In the genomic region with DNA sequence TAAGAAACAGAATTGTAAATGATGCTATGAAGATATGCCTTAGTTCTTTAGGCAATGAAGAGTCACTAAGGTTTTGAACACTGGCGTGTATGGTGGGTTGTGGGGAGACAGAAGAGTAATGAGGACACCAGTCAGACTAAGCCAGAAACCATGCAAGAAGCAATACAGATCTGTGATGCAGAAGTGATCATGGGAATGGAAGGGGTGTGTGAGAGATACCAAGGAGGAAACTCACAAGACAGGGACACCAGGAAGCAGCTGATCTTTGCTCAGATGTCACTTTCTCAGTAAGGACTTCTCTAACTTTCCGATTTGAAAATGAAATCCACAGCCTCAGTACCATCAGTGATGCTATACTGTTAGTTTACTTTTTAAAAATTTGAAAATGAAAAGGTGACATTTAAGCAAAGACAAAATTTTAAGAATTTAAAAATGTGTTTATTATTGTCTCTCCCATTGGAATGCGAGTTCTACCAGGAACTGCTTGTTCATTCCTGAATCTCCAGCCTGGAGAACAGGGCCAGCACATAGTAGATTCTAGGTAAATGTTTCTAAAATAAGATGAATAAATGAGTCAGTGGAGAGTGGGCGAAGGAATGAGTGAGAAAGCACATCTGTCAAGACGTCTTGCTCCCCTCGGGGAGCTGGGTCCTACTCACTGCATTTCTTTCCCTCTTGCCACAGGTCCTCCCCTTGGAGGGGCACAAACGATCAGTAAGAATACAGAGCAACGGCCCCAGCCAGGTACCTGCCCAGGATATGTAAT, we compare ENCODE assay signal across 23 cellular contexts.
DNase-seq lines count a peak whose midpoint lies in the region; ATAC-seq and TF ChIP-seq lines count a peak whose summit lies in the region.
"Had no signal": no experiment of that assay in that cellular context is flagged by ENCODE, and none has a peak within 500 bp of the region (broad histone marks: within the 10 kb centered on the region; RNA-seq: fewer than 3 reads in every experiment).

No MANE protein-coding gene starts in this region.

- H3K36me3 Mint-ChIP-seq in activated naive CD4-positive, alpha-beta T cell treated with anti-CD3 and anti-CD28 coated beads, Interleukin-2, amount 10 ng/mL, durations not matched to agents 7 days and 5 days, result peaks cover 66% of the 10 kb centered on the region
- H3K36me3 Mint-ChIP-seq in T-helper 17 cell (ENCODE audit: low read depth) (peaks cover 16% of the 10 kb centered on the region), endothelial cell (ENCODE audit: low read depth, unreplicated experiment) (peaks cover 74% of the 10 kb centered on the region)
- H3K36me3 Mint-ChIP-seq in stimulated activated effector memory CD8-positive, alpha-beta T cell treated with anti-CD3 and anti-CD28 coated beads, Interleukin-12 subunit alpha, Interleukin-12 subunit beta, amount 100 ng/mL, for 72 hours, result peaks cover 94% of the 10 kb centered on the region

- no peaks in the 10 kb centered on the region for H3K9me3 ChIP-seq in T-helper 17 cell (ENCODE audit: control insufficient read depth, low read length, poor library complexity, severe bottlenecking)
- H3K9me3 ChIP-seq: BLaER1 treated with 17β-estradiol and CSF1 and Interleukin-3, amounts not matched to agents 10 nM and 100 nM; body of pancreas had no signal

- no peak for ATAC-seq in T-helper 17 cell
- peak; percentile 67 for ATAC-seq in stimulated activated effector memory CD8-positive, alpha-beta T cell treated with anti-CD3 and anti-CD28 coated beads, Interleukin-12 subunit alpha, Interleukin-12 subunit beta, amount 100 ng/mL, for 72 hours
- ATAC-seq in GM21367 (IDR thresholded peaks at IDR 0.05; ENCODE audit: unreplicated experiment), result no peak
- ATAC-seq: body of pancreas, Right ventricle myocardium inferior had no signal

- peak overlapping the region; percentile 24 for H3K27ac Mint-ChIP-seq in activated naive CD4-positive, alpha-beta T cell treated with anti-CD3 and anti-CD28 coated beads, Interleukin-2, amount 10 ng/mL, durations not matched to agents 7 days and 5 days
- H3K27ac Mint-ChIP-seq in T-helper 17 cell (peak overlapping the region; percentile 89), endothelial cell (ENCODE audit: unreplicated experiment) (no peak overlapping the region)
- H3K27ac Mint-ChIP-seq in stimulated activated effector memory CD8-positive, alpha-beta T cell treated with anti-CD3 and anti-CD28 coated beads, Interleukin-12 subunit alpha, Interleukin-12 subunit beta, amount 100 ng/mL, for 72 hours, result peak overlapping the region; percentile 78
- H3K27ac Mint-ChIP-seq: H9 had no signal

- peaks cover 23% of the 10 kb centered on the region for H3K4me1 Mint-ChIP-seq in activated naive CD4-positive, alpha-beta T cell treated with anti-CD3 and anti-CD28 coated beads, Interleukin-2, amount 10 ng/mL, durations not matched to agents 7 days and 5 days
- H3K4me1 Mint-ChIP-seq in T-helper 17 cell (peaks cover 24% of the 10 kb centered on the region), endothelial cell (ENCODE audit: unreplicated experiment) (peaks cover 28% of the 10 kb centered on the region)
- H3K4me1 Mint-ChIP-seq in stimulated activated effector memory CD8-positive, alpha-beta T cell treated with anti-CD3 and anti-CD28 coated beads, Interleukin-12 subunit alpha, Interleukin-12 subunit beta, amount 100 ng/mL, for 72 hours, result peaks cover 76% of the 10 kb centered on the region

- DNase-seq in activated naive CD4-positive, alpha-beta T cell treated with anti-CD3 and anti-CD28 coated beads, Interleukin-2, amount 10 ng/mL, durations not matched to agents 7 days and 5 days, result no peak
- DNase-seq in activated naive CD4-positive, alpha-beta T cell (lab: John Stamatoyannopoulos, UW), result no peak
- no peak for DNase-seq in T-helper 17 cell
- DNase-seq in endothelial cell (ENCODE audit: low spot score), result no peak
- no peak for DNase-seq in stimulated activated effector memory CD8-positive, alpha-beta T cell treated with anti-CD3 and anti-CD28 coated beads, Interleukin-12 subunit alpha, Interleukin-12 subunit beta, amount 100 ng/mL, for 72 hours (ENCODE audit: low spot score in 2 of 2)
- DNase-seq in mucosa of gallbladder (ENCODE audit: low spot score), result no peak
- DNase-seq in globus pallidus (ENCODE audit: low spot score), result no peak
- DNase-seq: activated CD8-positive, alpha-beta memory T cell treated with anti-CD3 and anti-CD28 coated beads, Interleukin-2, amount 50 U/mL, for 4 hours; activated naive CD4-positive, alpha-beta T cell treated with Interleukin-2 at 50 U/mL for 16 hours; body of pancreas; DMS 273 treated with DMSO at 0.1 percent for 48 hours; effector CD8-positive, alpha-beta T cell; H9; kidney glomerular epithelial cell; mammary epithelial cell; NCI-H1417 treated with DMSO at 0.1 percent for 48 hours; NCI-H2107; NCI-H446 treated with DMSO at 0.1 percent for 48 hours; OCI-M1; SW 1271 had no signal

- H3K4me3 Mint-ChIP-seq in activated naive CD4-positive, alpha-beta T cell treated with anti-CD3 and anti-CD28 coated beads, Interleukin-2, amount 10 ng/mL, durations not matched to agents 7 days and 5 days, result no peak overlapping the region
- no peak overlapping the region for H3K4me3 Mint-ChIP-seq in T-helper 17 cell
- peak overlapping the region; percentile 35 for H3K4me3 Mint-ChIP-seq in endothelial cell (ENCODE audit: unreplicated experiment)
- H3K4me3 Mint-ChIP-seq in stimulated activated effector memory CD8-positive, alpha-beta T cell treated with anti-CD3 and anti-CD28 coated beads, Interleukin-12 subunit alpha, Interleukin-12 subunit beta, amount 100 ng/mL, for 72 hours, result no peak overlapping the region
- H3K4me3 Mint-ChIP-seq: H9 had no signal

- no peak for TF ChIP-seq CTCF in endothelial cell (IDR thresholded peaks at IDR 0.05; ENCODE audit: unreplicated experiment)

- H3K27me3 Mint-ChIP-seq in activated naive CD4-positive, alpha-beta T cell treated with anti-CD3 and anti-CD28 coated beads, Interleukin-2, amount 10 ng/mL, durations not matched to agents 7 days and 5 days, result no peaks in the 10 kb centered on the region
- H3K27me3 Mint-ChIP-seq in T-helper 17 cell (no peaks in the 10 kb centered on the region), endothelial cell (ENCODE audit: unreplicated experiment) (no peaks in the 10 kb centered on the region)

- CTCF ChIA-PET in activated naive CD4-positive, alpha-beta T cell treated with anti-CD3 and anti-CD28 coated beads, Interleukin-2, amount 10 ng/mL, durations not matched to agents 7 days and 5 days (lab: Charles Lee), result no interaction called here

- H3K9me3 Mint-ChIP-seq in activated naive CD4-positive, alpha-beta T cell treated with anti-CD3 and anti-CD28 coated beads, Interleukin-2, amount 10 ng/mL, durations not matched to agents 7 days and 5 days, result no peaks in the 10 kb centered on the region
- H3K9me3 Mint-ChIP-seq in endothelial cell (ENCODE audit: unreplicated experiment), result no peaks in the 10 kb centered on the region
- H3K9me3 Mint-ChIP-seq in stimulated activated effector memory CD8-positive, alpha-beta T cell treated with anti-CD3 and anti-CD28 coated beads, Interleukin-12 subunit alpha, Interleukin-12 subunit beta, amount 100 ng/mL, for 72 hours, result no peaks in the 10 kb centered on the region
- H3K9me3 Mint-ChIP-seq: H9 had no signal
